ENCODE assay signal across 1 cellular context in genomic region chr17:36652716-36653115, GRCh38.
TF ChIP-seq lines count a peak whose summit lies in the region.

No MANE protein-coding gene starts in this region.

TF ChIP-seq in K562, 482 proteins besides CTCF, POLR2A, EP300 and RAD21 (continued from another document):
- TF ChIP-seq HDAC6 (IDR thresholded peaks at IDR 0.05; ENCODE audit: low read depth, low read length) (no peak), DACH1 (IDR thresholded peaks at IDR 0.05; ENCODE audit: partially characterized antibody) (no peak)
